ENCODE assay signal across 18 cellular contexts in the genomic region with DNA sequence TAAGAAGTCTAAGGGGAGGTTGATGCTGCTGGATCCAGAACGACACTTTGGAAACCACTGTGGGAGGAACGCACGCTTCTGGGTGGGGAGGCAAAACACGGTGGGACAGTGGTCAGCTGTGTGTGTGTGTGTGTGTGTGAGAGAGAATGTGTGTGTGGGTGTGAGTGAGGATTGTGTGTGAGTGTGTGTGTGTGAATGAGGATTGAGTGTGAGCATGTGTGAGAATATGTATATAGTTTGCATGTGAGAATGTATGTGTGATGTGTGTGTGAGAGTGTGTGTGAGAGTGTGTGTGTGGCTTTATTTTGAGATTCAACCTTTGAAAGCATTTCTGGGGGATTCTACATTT. TPM values are rescaled to one million over a fixed set of nuclear protein-coding genes. Genes with fewer than 3 reads are reported as not detected.
DNase-seq lines count a peak whose midpoint lies in the region; ATAC-seq and TF ChIP-seq lines count a peak whose summit lies in the region.
"Had no signal": no experiment of that assay in that cellular context is flagged by ENCODE, and none has a peak within 500 bp of the region (broad histone marks: within the 10 kb centered on the region; RNA-seq: fewer than 3 reads in every experiment).

No MANE protein-coding gene starts in this region.

- DNase-seq in activated naive CD8-positive, alpha-beta T cell treated with anti-CD3 and anti-CD28 coated beads for 36 hours = no peak
- DNase-seq in endodermal cell (no peak), vagina (ENCODE audit: extremely low spot score in 2 of 2) (no peak), NCI-H2081 (lab: John Stamatoyannopoulos, UW) (no peak), HCEC 1CT (no peak)
- no peak for DNase-seq in activated T-cell treated with anti-CD3 and anti-CD28 coated beads, Interleukin-2, amount 50 U/mL, for 4 hours
- DNase-seq: 8988T; activated CD4-positive, alpha-beta T cell treated with anti-CD3 and anti-CD28 coated beads for 36 hours; gastrocnemius medialis; kidney glomerular epithelial cell; NCI-H2029 treated with DMSO at 0.1 percent for 48 hours; stimulated activated CD4-positive, alpha-beta T cell treated with anti-CD3 and anti-CD28 coated beads, Interleukin-4, amount 100 ng/mL, for 24 hours; stimulated activated naive B cell treated with anti-CD40 and anti-IgM and Interleukin-4, amounts not matched to agents 10 μg/mL and 1 μg/mL and 100 μg/mL, for 72 hours had no signal

- H3K9me3 Mint-ChIP-seq in activated naive CD8-positive, alpha-beta T cell (ENCODE audit: low read depth) = peaks cover 5% of the 10 kb centered on the region
- peaks cover 9% of the 10 kb centered on the region for H3K9me3 Mint-ChIP-seq in activated naive CD8-positive, alpha-beta T cell treated with anti-CD3 and anti-CD28 coated beads for 36 hours
- H3K9me3 Mint-ChIP-seq in endodermal cell (peaks cover 13% of the 10 kb centered on the region), nephron (peaks cover 21% of the 10 kb centered on the region)
- peaks cover 10% of the 10 kb centered on the region for H3K9me3 Mint-ChIP-seq in activated T-cell treated with anti-CD3 and anti-CD28 coated beads, Interleukin-2, amount 50 U/mL, for 4 hours

- H3K36me3 Mint-ChIP-seq in activated naive CD8-positive, alpha-beta T cell = peaks cover 8% of the 10 kb centered on the region
- peaks cover 4% of the 10 kb centered on the region for H3K36me3 Mint-ChIP-seq in activated naive CD8-positive, alpha-beta T cell treated with anti-CD3 and anti-CD28 coated beads for 36 hours
- H3K36me3 Mint-ChIP-seq in endodermal cell (ENCODE audit: low read depth) (no peaks in the 10 kb centered on the region), nephron (ENCODE audit: low read depth) (peaks cover 5% of the 10 kb centered on the region)
- H3K36me3 Mint-ChIP-seq in activated T-cell treated with anti-CD3 and anti-CD28 coated beads, Interleukin-2, amount 50 U/mL, for 4 hours (ENCODE audit: insufficient read depth) = no peaks in the 10 kb centered on the region

- no peak for ATAC-seq in activated T-cell treated with anti-CD3 and anti-CD28 coated beads, Interleukin-2, amount 50 U/mL, for 4 hours
- ATAC-seq: activated CD4-positive, alpha-beta T cell treated with anti-CD3 and anti-CD28 coated beads for 36 hours; gastrocnemius medialis; stimulated activated naive B cell treated with anti-CD40 and anti-IgM and Interleukin-4, amounts not matched to agents 10 μg/mL and 1 μg/mL and 100 μg/mL, for 72 hours had no signal

- H3K36me3 ChIP-seq in endodermal cell (ENCODE audit: control insufficient read depth, insufficient read depth, low read length) (no peaks in the 10 kb centered on the region), vagina (no peaks in the 10 kb centered on the region)
- H3K36me3 ChIP-seq: gastrocnemius medialis had no signal

- H3K27me3 ChIP-seq in endodermal cell (ENCODE audit: control insufficient read depth, insufficient read depth, low read length, poor library complexity, severe bottlenecking) = peaks cover 48% of the 10 kb centered on the region
- no peaks in the 10 kb centered on the region for H3K27me3 ChIP-seq in vagina

- peak overlapping the region; percentile 62 for H3K4me3 ChIP-seq in endodermal cell (ENCODE audit: low read length)
- H3K4me3 ChIP-seq in vagina = peak overlapping the region; percentile 26 to 43

- TF ChIP-seq CTCF in endodermal cell (conservative IDR thresholded peaks at IDR 0.05) (no peak), nephron (IDR thresholded peaks at IDR 0.05; ENCODE audit: unreplicated experiment in 3 of 3) (no peak), vagina (IDR thresholded peaks at IDR 0.05) (no peak)

- intact Hi-C loops in vagina (cut with DNase I) = no loop called here

- H3K4me1 Mint-ChIP-seq in activated naive CD8-positive, alpha-beta T cell (ENCODE audit: low read depth) = peaks cover 7% of the 10 kb centered on the region
- H3K4me1 Mint-ChIP-seq in activated naive CD8-positive, alpha-beta T cell treated with anti-CD3 and anti-CD28 coated beads for 36 hours = peaks cover 2% of the 10 kb centered on the region
- H3K4me1 Mint-ChIP-seq in endodermal cell (peaks cover 4% of the 10 kb centered on the region), nephron (peaks cover 4% of the 10 kb centered on the region)
- H3K4me1 Mint-ChIP-seq in activated T-cell treated with anti-CD3 and anti-CD28 coated beads, Interleukin-2, amount 50 U/mL, for 4 hours (ENCODE audit: low read depth) = peaks cover 2% of the 10 kb centered on the region

- no peak overlapping the region for H3K9ac ChIP-seq in endodermal cell (ENCODE audit: extremely low read depth, low read length, poor library complexity, severe bottlenecking)

- H3K4me3 Mint-ChIP-seq in activated naive CD8-positive, alpha-beta T cell = peak overlapping the region; percentile 51
- H3K4me3 Mint-ChIP-seq in activated naive CD8-positive, alpha-beta T cell treated with anti-CD3 and anti-CD28 coated beads for 36 hours = no peak overlapping the region
- H3K4me3 Mint-ChIP-seq in endodermal cell = peak overlapping the region; percentile 59
- peak overlapping the region; percentile 47 to 66 (median 62) for H3K4me3 Mint-ChIP-seq in nephron
- no peak overlapping the region for H3K4me3 Mint-ChIP-seq in activated T-cell treated with anti-CD3 and anti-CD28 coated beads, Interleukin-2, amount 50 U/mL, for 4 hours
- H3K4me3 Mint-ChIP-seq: activated CD4-positive, alpha-beta T cell treated with anti-CD3 and anti-CD28 coated beads for 36 hours; stimulated activated naive B cell treated with anti-CD40 and anti-IgM and Interleukin-4, amounts not matched to agents 10 μg/mL and 1 μg/mL and 100 μg/mL, for 72 hours; T-helper 2 cell treated with Interferon-gamma antibody and Interleukin-4, amounts not matched to agents 5 μg/mL and 100 μg/mL, for 36 hours had no signal

- H3K27ac Mint-ChIP-seq in activated naive CD8-positive, alpha-beta T cell = no peak overlapping the region
- H3K27ac Mint-ChIP-seq in activated naive CD8-positive, alpha-beta T cell treated with anti-CD3 and anti-CD28 coated beads for 36 hours = no peak overlapping the region
- H3K27ac Mint-ChIP-seq in endodermal cell (no peak overlapping the region), nephron (no peak overlapping the region)
- H3K27ac Mint-ChIP-seq: activated CD4-positive, alpha-beta T cell treated with anti-CD3 and anti-CD28 coated beads for 36 hours; stimulated activated naive B cell treated with anti-CD40 and anti-IgM and Interleukin-4, amounts not matched to agents 10 μg/mL and 1 μg/mL and 100 μg/mL, for 72 hours; T-helper 2 cell treated with Interferon-gamma antibody and Interleukin-4, amounts not matched to agents 5 μg/mL and 100 μg/mL, for 36 hours had no signal

- TF ChIP-seq POLR2A in vagina (IDR thresholded peaks at IDR 0.05) = no peak

- peaks cover 6% of the 10 kb centered on the region for H3K9me3 ChIP-seq in endodermal cell (ENCODE audit: control insufficient read depth, low read length)
- no peaks in the 10 kb centered on the region for H3K9me3 ChIP-seq in vagina
- H3K9me3 ChIP-seq: gastrocnemius medialis had no signal

- H3K27ac ChIP-seq in endodermal cell (ENCODE audit: low read depth, low read length) = no peak overlapping the region
- H3K27ac ChIP-seq in vagina = no peak overlapping the region
- H3K27ac ChIP-seq: gastrocnemius medialis had no signal

- H3K4me1 ChIP-seq in endodermal cell (ENCODE audit: control insufficient read depth, insufficient read depth, low read length) (no peaks in the 10 kb centered on the region), vagina (peaks cover 17% of the 10 kb centered on the region)
- H3K4me1 ChIP-seq: gastrocnemius medialis had no signal

- WGBS in endodermal cell (ENCODE audit: insufficient coverage in 1 of 2, insufficient read length in 1 of 2), 2 experiments = 79 to 86% methylated on average over 3 to 4 of the region's 4 CpGs

- H3K27me3 Mint-ChIP-seq in activated naive CD8-positive, alpha-beta T cell = peaks cover 39% of the 10 kb centered on the region
- H3K27me3 Mint-ChIP-seq in activated naive CD8-positive, alpha-beta T cell treated with anti-CD3 and anti-CD28 coated beads for 36 hours = peaks cover 68% of the 10 kb centered on the region
- H3K27me3 Mint-ChIP-seq in endodermal cell (ENCODE audit: insufficient read depth) (peaks cover 53% of the 10 kb centered on the region), nephron (ENCODE audit: low read depth) (peaks cover 82% of the 10 kb centered on the region)
- peaks cover 62% of the 10 kb centered on the region for H3K27me3 Mint-ChIP-seq in activated T-cell treated with anti-CD3 and anti-CD28 coated beads, Interleukin-2, amount 50 U/mL, for 4 hours (ENCODE audit: low read depth)

RNA-seq across cellular contexts. Expression of a gene that starts 0.4 kb away (rescaled TPM):
- not detected for total RNA-seq in activated naive CD8-positive, alpha-beta T cell treated with anti-CD3 and anti-CD28 coated beads for 36 hours
- total RNA-seq in endodermal cell (under 1 TPM; 0.53 to 0.81 TPM), vagina (7.4 TPM)
- polyA plus RNA-seq in endodermal cell (2013, experiment 1 of 2) = 0.11 TPM
- 0.08 TPM for polyA plus RNA-seq in endodermal cell (2013, experiment 2 of 2)
- total RNA-seq in activated T-cell treated with anti-CD3 and anti-CD28 coated beads, Interleukin-2, amount 50 U/mL, for 4 hours = not detected
- total RNA-seq: activated CD4-positive, alpha-beta T cell treated with anti-CD3 and anti-CD28 coated beads for 36 hours; gastrocnemius medialis; M059J; myocyte had no signal

Comparison
In these comparisons a context has a peak if more than half of its experiments do, and no peak if none do; other contexts are left out.
1. H3K4me3 Mint-ChIP-seq: peak in activated naive CD8-positive, alpha-beta T cell (single experiment), endodermal cell (single experiment) and nephron (3 of 3); none in activated naive CD8-positive, alpha-beta T cell treated with anti-CD3 and anti-CD28 coated beads for 36 hours (single experiment) and activated T-cell treated with anti-CD3 and anti-CD28 coated beads, Interleukin-2, amount 50 U/mL, for 4 hours (single experiment).